ENCODE assay signal across 10 cellular contexts in genomic region chr1:170665625-170666024, GRCh38. TPM values are rescaled to one million over a fixed set of nuclear protein-coding genes. Genes with fewer than 3 reads are reported as not detected.
DNase-seq lines count a peak whose midpoint lies in the region; ATAC-seq, FAIRE-seq and TF ChIP-seq lines count a peak whose summit lies in the region.
"Had no signal": no experiment of that assay in that cellular context is flagged by ENCODE, and none has a peak within 500 bp of the region (broad histone marks: within the 10 kb centered on the region; RNA-seq: fewer than 3 reads in every experiment).

No MANE protein-coding gene starts in this region.

- peaks cover 100% of the 10 kb centered on the region for H3K27me3 Mint-ChIP-seq in WTC11 (ENCODE audit: low read depth)

- H3K36me3 Mint-ChIP-seq in WTC11 = no peaks in the 10 kb centered on the region

- peaks cover 65% of the 10 kb centered on the region for H3K4me1 Mint-ChIP-seq in WTC11

- FAIRE-seq in GM12891 (lab: Jason Lieb, UNC) = no peak

- intact Hi-C loops in left ventricle myocardium superior (cut with micrococcal nuclease) (no loop called here), posterior vena cava (cut with DNase I) (loop anchor here in 1 of 2 donors (2.0 to 5.0 kb wide), 3 partner anchors 79 to 653 kb away; no protein-coding TSS in a partner anchor)

- no peaks in the 10 kb centered on the region for H3K9me3 Mint-ChIP-seq in WTC11

- TF ChIP-seq CTCF in WTC11 (IDR thresholded peaks at IDR 0.05) = no peak

- TF ChIP-seq POLR2A in GM12891 (IDR thresholded peaks at IDR 0.05; ENCODE audit: low read depth, low read length) = no peak

- H3K27ac ChIP-seq in skin epidermis = peak overlapping the region in 20 of 21 experiments; percentile 33 to 98 (median 88)
- H3K27ac ChIP-seq: foreskin keratinocyte had no signal

- no peak overlapping the region for H3K27ac Mint-ChIP-seq in WTC11

- CTCF ChIA-PET in WTC11 (lab: Charles Lee) = interaction anchor here (0.9 kb wide), 1 partner anchor 82 kb away, joined by 3 read pairs; no protein-coding TSS in a partner anchor

- ATAC-seq in WTC11 (no peak), left ventricle myocardium superior (no peak), GM21786 (IDR thresholded peaks at IDR 0.05; ENCODE audit: unreplicated experiment) (no peak)

- H3K4me3 Mint-ChIP-seq in WTC11 = peak overlapping the region; percentile 75

- DNase-seq in GM12891 (ENCODE audit: insufficient read length, low spot score) (no peak), WTC11 (ENCODE audit: low spot score) (no peak), left ventricle myocardium superior (peak; percentile 44), DMS 273 treated with DMSO at 0.1 percent for 48 hours (lab: John Stamatoyannopoulos, UW) (no peak), posterior vena cava (ENCODE audit: low spot score) (no peak)
- DNase-seq in stimulated activated naive CD4-positive, alpha-beta T cell treated with Interleukin-2 at 50 U/mL for 16 hours (lab: John Stamatoyannopoulos, UW) = no peak
- DNase-seq: foreskin keratinocyte had no signal

- POLR2A ChIA-PET in WTC11 (lab: Charles Lee) = no interaction called here

- H3K4me3 ChIP-seq in skin epidermis = peak overlapping the region; percentile 24 to 59 (median 36)

TF ChIP-seq in GM12891, 5 proteins besides CTCF, POLR2A, EP300 and RAD21:
- TF ChIP-seq POU2F2 (IDR thresholded peaks at IDR 0.05; ENCODE audit: low read depth, low read length) = no peak
- no peak for TF ChIP-seq POLR2AphosphoS5 (IDR thresholded peaks at IDR 0.05; ENCODE audit: low read depth, low read length)
- TF ChIP-seq TAF1 (IDR thresholded peaks at IDR 0.05; ENCODE audit: low read depth, low read length) = no peak
- TF ChIP-seq SPI1 (IDR thresholded peaks at IDR 0.05; ENCODE audit: low read depth, low read length) = 0 out of 2 replicates have a peak, but pooled peaks have one; percentile 14
- TF ChIP-seq PAX5 (IDR thresholded peaks at IDR 0.05; ENCODE audit: insufficient read depth, low read length, severe bottlenecking) = no peak

TF ChIP-seq in WTC11, 78 proteins besides CTCF, POLR2A, EP300 and RAD21:
- TF ChIP-seq ZNF396 (CRISPR knock-in tag; IDR thresholded peaks at IDR 0.05; ENCODE audit: borderline replicate concordance) (no peak), IRF1 (CRISPR knock-in tag; IDR thresholded peaks at IDR 0.05) (no peak), RORB (CRISPR knock-in tag; IDR thresholded peaks at IDR 0.05) (no peak), TEAD4 (CRISPR knock-in tag; IDR thresholded peaks at IDR 0.05) (no peak), NFATC4 (CRISPR knock-in tag; IDR thresholded peaks at IDR 0.05) (no peak), ZNF425 (CRISPR knock-in tag; conservative IDR thresholded peaks at IDR 0.05) (no peak)

RNA-seq across cellular contexts. Expression of gene PRRX1, which starts 1.7 kb away (rescaled TPM):
- 0.06 TPM for polyA plus RNA-seq in GM12891 (2012; ENCODE audit: low read depth, missing spikeins)
- total RNA-seq in WTC11 (2021) (0.14 to 0.31 TPM (median 0.14 TPM) in 3 replicates), left ventricle myocardium superior (36.5 TPM), posterior vena cava (100 to 1,000 TPM; 240 to 244 TPM)
- total RNA-seq: MCF 10A had no signal
- polyA plus RNA-seq: foreskin keratinocyte had no signal

Comparison
In these comparisons a context has a peak if more than half of its experiments do, and no peak if none do; other contexts are left out.
1. RNA of gene PRRX1, which starts 1.7 kb away (total RNA-seq): 240 to 244 TPM in posterior vena cava and 36.5 TPM in left ventricle myocardium superior (single experiment); 0.14 to 0.31 TPM in WTC11; every median in the first group is over 10 times any median in the second.